ENCODE assay signal across 11 cellular contexts in the genomic region with DNA sequence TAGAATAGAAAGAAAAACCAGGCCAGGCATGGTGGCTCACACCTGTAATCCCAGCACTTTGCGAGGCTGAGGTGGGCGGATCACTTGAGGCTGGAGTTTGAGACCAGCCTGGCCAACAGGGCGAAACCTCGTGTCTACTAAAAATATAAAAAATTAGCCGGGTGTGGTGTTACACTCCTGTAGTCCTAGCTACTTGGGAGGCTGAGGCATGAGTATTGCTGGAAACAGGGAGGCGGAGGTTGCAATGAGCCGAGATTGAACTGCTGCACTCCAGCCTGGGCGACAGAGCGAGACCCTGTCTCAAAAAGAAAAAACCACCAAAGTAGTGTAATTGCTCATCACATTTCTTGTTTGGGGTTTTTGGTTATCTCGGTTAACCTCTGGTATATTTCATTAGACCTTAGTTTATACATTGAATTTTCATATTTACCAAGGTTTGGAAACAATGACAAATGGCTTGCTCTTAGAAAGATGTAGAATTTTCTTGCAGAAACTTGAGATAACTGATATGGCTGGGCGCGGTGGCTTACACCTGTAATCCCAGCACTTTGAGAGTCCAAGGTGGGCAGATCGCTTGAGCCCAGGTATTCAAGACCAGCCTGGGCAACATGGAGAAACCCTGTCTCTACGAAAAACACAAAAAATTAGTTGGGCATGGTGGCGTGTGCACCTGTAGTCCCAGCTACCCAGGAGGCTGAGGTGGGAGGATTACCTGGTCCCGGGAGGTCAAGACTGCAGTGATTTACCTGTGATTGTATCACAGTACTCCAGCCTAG. TPM values are rescaled to one million over a fixed set of nuclear protein-coding genes. Genes with fewer than 3 reads are reported as not detected.
DNase-seq lines count a peak whose midpoint lies in the region; ATAC-seq and TF ChIP-seq lines count a peak whose summit lies in the region.
"Had no signal": no experiment of that assay in that cellular context is flagged by ENCODE, and none has a peak within 500 bp of the region (broad histone marks: within the 10 kb centered on the region; RNA-seq: fewer than 3 reads in every experiment).

No MANE protein-coding gene starts in this region.

- H3K9me3 Mint-ChIP-seq in Calu3 (ENCODE audit: low read depth, unreplicated experiment), result no peaks in the 10 kb centered on the region
- H3K9me3 Mint-ChIP-seq: CD14-positive monocyte had no signal

- TF ChIP-seq CTCF in Calu3 (IDR thresholded peaks at IDR 0.05; ENCODE audit: unreplicated experiment), result no peak

- no peak overlapping the region for H3K27ac Mint-ChIP-seq in Calu3 (ENCODE audit: unreplicated experiment)

- peak; percentile 47 for DNase-seq in activated CD8-positive, alpha-beta memory T cell treated with anti-CD3 and anti-CD28 coated beads, Interleukin-2, amount 50 U/mL, for 48 hours
- DNase-seq in NCI-H82 (lab: John Stamatoyannopoulos, UW), result no peak
- DNase-seq in NCI-H146 treated with DMSO at 0.1 percent for 48 hours (lab: John Stamatoyannopoulos, UW; ENCODE audit: unreplicated experiment), result no peak
- no peak for DNase-seq in Calu3
- DNase-seq in NK-92 treated with Interleukin-12 subunit alpha and Interleukin-12 subunit beta, amount 100 ng/mL, for 24 hours (lab: John Stamatoyannopoulos, UW), result no peak
- DNase-seq: stimulated activated CD4-positive, alpha-beta T cell treated with anti-CD3 and anti-CD28 coated beads, Interleukin-4, amount 100 ng/mL, for 4 hours had no signal

- H3K4me2 ChIP-seq in BLaER1, result peak overlapping the region; percentile 23; the same call in 1 of the 2 replicates

- peaks cover 18% of the 10 kb centered on the region for H3K4me1 ChIP-seq in BLaER1

- intact Hi-C loops in Calu3 (cut with micrococcal nuclease; ENCODE audit: unreplicated experiment), result no loop called here

- no TSS peak for BruUV-seq in Calu3 (replicated peaks; lab: Mats Ljungman, UMichigan)

- no peak overlapping the region for H3K4me3 Mint-ChIP-seq in Calu3 (ENCODE audit: low read depth, unreplicated experiment)
- H3K4me3 Mint-ChIP-seq: CD14-positive monocyte had no signal

- CTCF ChIA-PET in Calu3 (lab: Charles Lee), result interaction anchor here (1.3 kb wide), 1 partner anchor 15 kb away, joined by 3 read pairs; no protein-coding TSS in a partner anchor

- no peaks in the 10 kb centered on the region for H3K9me3 ChIP-seq in BLaER1

- no peak overlapping the region for H3K9ac ChIP-seq in BLaER1

- H4K20me1 ChIP-seq in BLaER1, result peaks cover 99% of the 10 kb centered on the region

- H3K27me3 Mint-ChIP-seq in Calu3 (ENCODE audit: unreplicated experiment), result no peaks in the 10 kb centered on the region

- H3K27ac ChIP-seq in BLaER1, result no peak overlapping the region

- peaks cover 84% of the 10 kb centered on the region for H3K36me3 Mint-ChIP-seq in Calu3 (ENCODE audit: insufficient read depth, unreplicated experiment)

- H3K4me3 ChIP-seq in BLaER1, result no peak overlapping the region
- H3K4me3 ChIP-seq: K562 had no signal

- peaks cover 13% of the 10 kb centered on the region for H3K4me1 Mint-ChIP-seq in Calu3 (ENCODE audit: low read depth, unreplicated experiment)
- H3K4me1 Mint-ChIP-seq: CD14-positive monocyte had no signal

- no peaks in the 10 kb centered on the region for H3K27me3 ChIP-seq in BLaER1

- peaks cover 65% of the 10 kb centered on the region for H3K36me3 ChIP-seq in BLaER1

- ATAC-seq in GM18858 (IDR thresholded peaks at IDR 0.05; ENCODE audit: unreplicated experiment), result peak; percentile 62
- ATAC-seq in HG02852 (IDR thresholded peaks at IDR 0.05; ENCODE audit: unreplicated experiment), result peak; percentile 93
- ATAC-seq: K562 had no signal

RNA-seq across cellular contexts. Expression of a gene that starts 14.2 kb away (rescaled TPM):
- 90.1 and 91.6 TPM in 2 replicates for total RNA-seq in Calu3 (2022)
